ENCODE assay signal across 8 cellular contexts in genomic region chr6:99424022-99424421, GRCh38. TPM values are rescaled to one million over a fixed set of nuclear protein-coding genes. Genes with fewer than 3 reads are reported as not detected.
A peak's percentile ranks its signal among the peaks of the same experiment; 100 is the strongest.
DNase-seq lines count a peak whose midpoint lies in the region; TF ChIP-seq lines count a peak whose summit lies in the region.

No MANE protein-coding gene starts in this region.

- no peak overlapping the region for H2AFZ ChIP-seq in smooth muscle cell (ENCODE audit: low read depth)

- peaks cover 67% of the 10 kb centered on the region for H3K4me1 Mint-ChIP-seq in activated CD4-positive, alpha-beta memory T cell treated with anti-CD3 and anti-CD28 coated beads for 36 hours (ENCODE audit: low read depth)

- H3K79me2 ChIP-seq in smooth muscle cell (ENCODE audit: low read depth), result peaks cover 74% of the 10 kb centered on the region

- no peaks in the 10 kb centered on the region for H3K27me3 ChIP-seq in HAP-1 (ENCODE audit: low read depth)
- no peaks in the 10 kb centered on the region for H3K27me3 ChIP-seq in smooth muscle cell (ENCODE audit: low read depth)

- no peaks in the 10 kb centered on the region for H3K9me3 Mint-ChIP-seq in activated CD4-positive, alpha-beta memory T cell treated with anti-CD3 and anti-CD28 coated beads for 36 hours

- peaks cover 28% of the 10 kb centered on the region for H3K36me3 Mint-ChIP-seq in activated CD4-positive, alpha-beta memory T cell treated with anti-CD3 and anti-CD28 coated beads for 36 hours

- H3K4me1 ChIP-seq in HAP-1, result peaks cover 40% of the 10 kb centered on the region
- H3K4me1 ChIP-seq in smooth muscle cell (ENCODE audit: low read depth), result peaks cover 27% of the 10 kb centered on the region

- peak overlapping the region; percentile 99 for H3K9ac ChIP-seq in smooth muscle cell (ENCODE audit: low read depth)

- H3K27me3 Mint-ChIP-seq in activated CD4-positive, alpha-beta memory T cell treated with anti-CD3 and anti-CD28 coated beads for 36 hours, result no peaks in the 10 kb centered on the region

- H3K4me3 Mint-ChIP-seq in activated CD4-positive, alpha-beta memory T cell treated with anti-CD3 and anti-CD28 coated beads for 36 hours, result peak overlapping the region; percentile 82

- H3K27ac Mint-ChIP-seq in activated CD4-positive, alpha-beta memory T cell treated with anti-CD3 and anti-CD28 coated beads for 36 hours, result peak overlapping the region; percentile 98

- H4K20me1 ChIP-seq in smooth muscle cell (ENCODE audit: low read depth), result peaks cover 56% of the 10 kb centered on the region

- peaks cover 9% of the 10 kb centered on the region for H3F3A ChIP-seq in smooth muscle cell (ENCODE audit: low read depth)

- POLR2A ChIA-PET in activated CD4-positive, alpha-beta memory T cell treated with anti-CD3 and anti-CD28 coated beads for 36 hours (lab: Charles Lee), result interaction anchor here (1.0 kb wide), 1 partner anchor 29 kb away, joined by 4 read pairs; no protein-coding TSS in a partner anchor

- H3K4me3 ChIP-seq in HAP-1, result peak overlapping the region; percentile 74
- peak overlapping the region; percentile 100 for H3K4me3 ChIP-seq in iPS-11a (ENCODE audit: low read depth, low read length)
- H3K4me3 ChIP-seq in smooth muscle cell, result peak overlapping the region; percentile 88

- H3K36me3 ChIP-seq in HAP-1 (replicated peaks), result peaks cover 11% of the 10 kb centered on the region
- H3K36me3 ChIP-seq in smooth muscle cell (ENCODE audit: low read depth), result no peaks in the 10 kb centered on the region

- 80% methylated on average over 5 of the region's 5 CpGs for WGBS in smooth muscle cell (ENCODE audit: low lambda C conversion rate)

- H3K4me2 ChIP-seq in smooth muscle cell, result peak overlapping the region; percentile 96

- intact Hi-C loops in activated CD4-positive, alpha-beta memory T cell treated with anti-CD3 and anti-CD28 coated beads for 36 hours (cut with micrococcal nuclease), result loop anchor here (5.0 kb wide), 1 partner anchor 477 kb away; the partner anchor contains the start of gene FBXL4

- peak overlapping the region; percentile 98 for H3K27ac ChIP-seq in smooth muscle cell (ENCODE audit: low read depth)

- H3K9me3 ChIP-seq in HAP-1, result no peaks in the 10 kb centered on the region
- no peaks in the 10 kb centered on the region for H3K9me3 ChIP-seq in smooth muscle cell (replicated peaks; ENCODE audit: low read depth)

- CTCF ChIA-PET in activated CD4-positive, alpha-beta memory T cell treated with anti-CD3 and anti-CD28 coated beads for 36 hours (lab: Charles Lee), result interaction anchor here (0.8 to 2.4 kb wide), 6 partner anchors 9 to 93 kb away, joined by 3 to 31 read pairs (median 4); no protein-coding TSS in a partner anchor

- DNase-seq in HAP-1 (ENCODE audit: low spot score in 2 of 2), result no peak
- DNase-seq in activated CD4-positive, alpha-beta memory T cell treated with anti-CD3 and anti-CD28 coated beads for 36 hours, result no peak
- no peak for DNase-seq in smooth muscle cell (lab: John Stamatoyannopoulos, UW; ENCODE audit: unreplicated experiment)
- DNase-seq in cerebellar cortex (ENCODE audit: low spot score), result no peak
- no peak for DNase-seq in NCI-H526 treated with DMSO at 0.1 percent for 48 hours (lab: John Stamatoyannopoulos, UW)
- no peak for DNase-seq in AML-193 (lab: John Stamatoyannopoulos, UW)
- no peak for DNase-seq in H4 (ENCODE audit: low spot score)

- no peak for TF ChIP-seq CTCF in smooth muscle cell (IDR thresholded peaks at IDR 0.05; ENCODE audit: borderline replicate concordance, insufficient read depth, poor library complexity, severe bottlenecking)

- in situ Hi-C loops in HAP-1 (cut with MboI; ENCODE audit: low sequenced_read_pairs), result no loop called here

RNA-seq across cellular contexts. Expression of gene PNISR, which starts 1.1 kb away (rescaled TPM):
- 100 to 1,000 TPM; 101 to 115 TPM for total RNA-seq in activated CD4-positive, alpha-beta memory T cell treated with anti-CD3 and anti-CD28 coated beads for 36 hours
- total RNA-seq in smooth muscle cell, result 70.9 and 119 TPM in 2 replicates
- polyA plus RNA-seq in smooth muscle cell, result 52.6 and 62.7 TPM in 2 replicates
- total RNA-seq in H4 (2014; rRNA removed; shearing (Covaris generic)), result 22.4 and 22.9 TPM in 2 replicates

RNA-seq across cellular contexts. Expression of gene COQ3, which starts 30.0 kb away (rescaled TPM):
- total RNA-seq in activated CD4-positive, alpha-beta memory T cell treated with anti-CD3 and anti-CD28 coated beads for 36 hours, result 10 to 100 TPM; 14.9 to 16.4 TPM
- total RNA-seq in smooth muscle cell, result 5.0 and 6.2 TPM in 2 replicates
- 11.7 and 12.2 TPM in 2 replicates for polyA plus RNA-seq in smooth muscle cell
- total RNA-seq in H4 (2014; rRNA removed; shearing (Covaris generic)), result 19.0 and 21.5 TPM in 2 replicates
